10 cellular contexts compared by ENCODE assay signal in genomic region chr15:88896339-88897033, GRCh38. TPM values are rescaled to one million over a fixed set of nuclear protein-coding genes. Genes with fewer than 3 reads are reported as not detected.
DNase-seq lines count a peak whose midpoint lies in the region; ATAC-seq and TF ChIP-seq lines count a peak whose summit lies in the region.
"Had no signal": no experiment of that assay in that cellular context is flagged by ENCODE, and none has a peak within 500 bp of the region (broad histone marks: within the 10 kb centered on the region; RNA-seq: fewer than 3 reads in every experiment).

No MANE protein-coding gene starts in this region.

- CTCF ChIA-PET in CD4-positive, alpha-beta T cell (lab: Charles Lee), result interaction anchor here (1.1 to 4.6 kb wide), 4 partner anchors 8 to 281 kb away, joined by 3 to 38 read pairs (median 6); no protein-coding TSS in a partner anchor

- peaks cover 40% of the 10 kb centered on the region for H3K4me1 Mint-ChIP-seq in CD4-positive, alpha-beta T cell (ENCODE audit: low read depth)
- peaks cover 37% of the 10 kb centered on the region for H3K4me1 Mint-ChIP-seq in HFFc6 (ENCODE audit: low read depth)

- H3K27me3 Mint-ChIP-seq in CD4-positive, alpha-beta T cell, result no peaks in the 10 kb centered on the region
- H3K27me3 Mint-ChIP-seq in HFFc6 (ENCODE audit: insufficient read depth), result peaks cover 17% of the 10 kb centered on the region

- H3K4me3 ChIP-seq in dorsolateral prefrontal cortex (peak overlapping the region in 1 of 59 donors; percentile 21), prostate gland (no peak overlapping the region)

- DNase-seq in CD4-positive, alpha-beta T cell, result no peak
- no peak for DNase-seq in HFFc6
- DNase-seq in dorsolateral prefrontal cortex, result no peak
- no peak for DNase-seq in prostate gland (ENCODE audit: low spot score)
- no peak for DNase-seq in amygdala (lab: John Stamatoyannopoulos, UW)

- H3K9me3 ChIP-seq in CD4-positive, alpha-beta T cell (ENCODE audit: control insufficient read depth, low read length), result no peaks in the 10 kb centered on the region
- H3K9me3 ChIP-seq in prostate gland, result no peaks in the 10 kb centered on the region
- H3K9me3 ChIP-seq: left lung had no signal

- no peak overlapping the region for H3K27ac ChIP-seq in CD4-positive, alpha-beta T cell (ENCODE audit: low read depth, low read length)
- peak overlapping the region in 30 of 59 donors; percentile 4 to 80 (median 56) for H3K27ac ChIP-seq in dorsolateral prefrontal cortex
- peak overlapping the region; percentile 43 to 48 for H3K27ac ChIP-seq in prostate gland
- H3K27ac ChIP-seq: left lung had no signal

- no peaks in the 10 kb centered on the region for H3K4me1 ChIP-seq in prostate gland (replicated peaks)

- TF ChIP-seq POLR2A in prostate gland (IDR thresholded peaks at IDR 0.05), result no peak

- POLR2A ChIA-PET in CD4-positive, alpha-beta T cell (lab: Charles Lee), result interaction anchor here (0.6 to 1.0 kb wide), 3 partner anchors 8 to 261 kb away, joined by 3 to 6 read pairs (median 4); no protein-coding TSS in a partner anchor

- ATAC-seq in CD4-positive, alpha-beta T cell (ENCODE audit: poor library complexity), result no peak
- ATAC-seq in HG02588 (IDR thresholded peaks at IDR 0.05; ENCODE audit: unreplicated experiment) (no peak), HG03025 (IDR thresholded peaks at IDR 0.05; ENCODE audit: low FRiP score, unreplicated experiment) (no peak)

- intact Hi-C loops in CD4-positive, alpha-beta T cell (cut with DNase I, micrococcal nuclease), result loop anchor here (5.0 to 10.0 kb wide), 2 partner anchors 422 to 429 kb away; partner anchors contain the start of genes MRPL46 (in 1 of the 2) and MRPS11 (in 1 of the 2)
- intact Hi-C loops in dorsolateral prefrontal cortex (cut with DNase I) (loop anchor here (1.0 to 10.0 kb wide), 2 partner anchors 24 to 272 kb away; partner anchors contain the start of gene AEN (in 1 of the 2)), prostate gland (cut with DNase I) (loop anchor here (5.0 to 10.0 kb wide), 3 partner anchors 269 to 429 kb away; partner anchors contain the start of genes MRPL46 and MRPS11)

- peak overlapping the region; percentile 60 for H3K27ac Mint-ChIP-seq in CD4-positive, alpha-beta T cell
- peak overlapping the region; percentile 40; the same call in 1 of the 2 replicates for H3K27ac Mint-ChIP-seq in HFFc6
- H3K27ac Mint-ChIP-seq: endodermal cell had no signal

- peak overlapping the region; percentile 76 for H3K4me3 Mint-ChIP-seq in CD4-positive, alpha-beta T cell
- no peak overlapping the region for H3K4me3 Mint-ChIP-seq in HFFc6

- peaks cover 11% of the 10 kb centered on the region for H3K36me3 Mint-ChIP-seq in CD4-positive, alpha-beta T cell (ENCODE audit: low read depth)
- peaks cover 17% of the 10 kb centered on the region for H3K36me3 Mint-ChIP-seq in HFFc6 (ENCODE audit: low read depth)

- 56% methylated on average over 7 of the region's 8 CpGs for WGBS in prostate gland

- H3K9me3 Mint-ChIP-seq in CD4-positive, alpha-beta T cell, result no peaks in the 10 kb centered on the region
- no peaks in the 10 kb centered on the region for H3K9me3 Mint-ChIP-seq in HFFc6
- H3K9me3 Mint-ChIP-seq: endodermal cell; stimulated activated effector memory CD8-positive, alpha-beta T cell treated with anti-CD3 and anti-CD28 coated beads, Interleukin-12 subunit alpha, Interleukin-12 subunit beta, amount 100 ng/mL, for 72 hours had no signal

- H3K36me3 ChIP-seq in prostate gland, result no peaks in the 10 kb centered on the region

- no peaks in the 10 kb centered on the region for H3K27me3 ChIP-seq in CD4-positive, alpha-beta T cell (ENCODE audit: control insufficient read depth, insufficient read depth, low read length)
- peaks cover 0 to 50% (median 29%) of the 10 kb centered on the region in 45 donors for H3K27me3 ChIP-seq in dorsolateral prefrontal cortex
- no peaks in the 10 kb centered on the region for H3K27me3 ChIP-seq in prostate gland (replicated peaks; ENCODE audit: insufficient read depth)

- TF ChIP-seq CTCF in CD4-positive, alpha-beta T cell (IDR thresholded peaks at IDR 0.05), result no peak
- TF ChIP-seq CTCF in HFFc6 (IDR thresholded peaks at IDR 0.05) (no peak), dorsolateral prefrontal cortex (IDR thresholded peaks at IDR 0.05 in 54 of 56, conservative IDR thresholded peaks at IDR 0.05 in 2 of 56; ENCODE audit: low read depth in 1 of 56, partially characterized antibody in 56 of 56) (no peak), prostate gland (IDR thresholded peaks at IDR 0.05) (no peak)

RNA-seq across cellular contexts. Expression of gene HAPLN3, which starts 1.1 kb away (rescaled TPM):
- 10 to 100 TPM; 79.0 to 80.2 TPM for total RNA-seq in CD4-positive, alpha-beta T cell
- total RNA-seq in HFFc6 (2021; fragmentation: NEBNext Ultra II Directional; extraction: Animal tissue kit (Norgen Biotek cat#: 25700)), result 10 to 100 TPM in 5 of 6 experiments, 1 to 10 TPM in 1; 7.8 to 17.1 (median 16.5) TPM
- total RNA-seq in dorsolateral prefrontal cortex (10 to 100 TPM in 2 of 120 experiments, 1 to 10 TPM in 115, under 1 TPM in 3; 0.44 to 13.0 (median 3.2) TPM), prostate gland (1 to 10 TPM; 2.7 to 5.6 TPM)

RNA-seq across cellular contexts. Expression of gene MFGE8, which starts 16.7 kb away (rescaled TPM):
- total RNA-seq in CD4-positive, alpha-beta T cell, result 10 to 100 TPM; 87.9 to 93.0 TPM
- 100 to 1,000 TPM; 769 to 963 (median 885) TPM for total RNA-seq in HFFc6 (2021; fragmentation: NEBNext Ultra II Directional; extraction: Animal tissue kit (Norgen Biotek cat#: 25700))
- total RNA-seq in dorsolateral prefrontal cortex, result 100 to 1,000 TPM in 42 of 120 experiments, 10 to 100 TPM in 78; 38.8 to 183 (median 87.0) TPM
- total RNA-seq in prostate gland, result 100 to 1,000 TPM in 1 of 2 donors, 10 to 100 TPM in 1; 63.1 to 263 TPM

Comparison
In these comparisons a context has a peak if more than half of its experiments do, and no peak if none do; other contexts are left out.
1. RNA of gene HAPLN3, which starts 1.1 kb away (total RNA-seq): 79.0 to 80.2 TPM in CD4-positive, alpha-beta T cell; 7.8 to 17.1 TPM in HFFc6, 2.7 to 5.6 TPM in prostate gland and 0.44 to 13.0 TPM in dorsolateral prefrontal cortex; every median in the first group is over 4 times any median in the second.